In genomic region chr1:25687221-25688017, GRCh38 we compare ENCODE assay signal across 30 cellular contexts.
DNase-seq lines count a peak whose midpoint lies in the region; ATAC-seq, FAIRE-seq and TF ChIP-seq lines count a peak whose summit lies in the region.
"Had no signal": no experiment of that assay in that cellular context is flagged by ENCODE, and none has a peak within 500 bp of the region (broad histone marks: within the 10 kb centered on the region; RNA-seq: fewer than 3 reads in every experiment).

No MANE protein-coding gene starts in this region.

- CTCF ChIA-PET in A549 (lab: Yijun Ruan, JAX) (no interaction called here), T-cell (lab: Charles Lee) (no interaction called here)

- no peak for FAIRE-seq in A549 (lab: Jason Lieb, UNC)
- FAIRE-seq: endothelial cell of umbilical vein, frontal cortex, GM18507, GM19239, urothelium cell line had no signal

- H3K27ac Mint-ChIP-seq in T-cell, result peak overlapping the region; percentile 60 to 88
- H3K27ac Mint-ChIP-seq: activated B cell treated with CpG ODN at 0.5 μM for 24 hours, GM23338, HFFc6 had no signal

- H3K9me3 ChIP-seq in A549 (no peaks in the 10 kb centered on the region), hepatocyte (ENCODE audit: low read depth) (no peaks in the 10 kb centered on the region)

- H3K27ac ChIP-seq in A549 (no peak overlapping the region), hepatocyte (peak overlapping the region; percentile 81)
- H3K27ac ChIP-seq: brain microvascular endothelial cell had no signal

- H3K27me3 Mint-ChIP-seq in T-cell, result no peaks in the 10 kb centered on the region

- no peak overlapping the region for H3K4me3 ChIP-seq in A549
- no peak overlapping the region for H3K4me3 ChIP-seq in hepatocyte
- H3K4me3 ChIP-seq: GM23338, lung had no signal

- TF ChIP-seq CTCF in A549 (IDR thresholded peaks at IDR 0.05) (no peak), hepatocyte (IDR thresholded peaks at IDR 0.05; ENCODE audit: poor library complexity) (no peak)

- POLR2A ChIA-PET in A549 (lab: Yijun Ruan, JAX), result no interaction called here
- POLR2A ChIA-PET in T-cell (lab: Charles Lee), result no interaction called here

- no peaks in the 10 kb centered on the region for H3K4me1 ChIP-seq in A549
- peaks cover 18% of the 10 kb centered on the region for H3K4me1 ChIP-seq in hepatocyte (ENCODE audit: insufficient read depth)

- WGBS in A549 (ENCODE audit: missing lambda C conversion rate), result 70% methylated on average over 6 of the region's 6 CpGs
- 87% methylated on average over 6 of the region's 6 CpGs for WGBS in hepatocyte (ENCODE audit: low lambda C conversion rate, missing lambda C conversion rate)

- TF ChIP-seq EP300 in A549 (IDR thresholded peaks at IDR 0.05), result no peak

- TF ChIP-seq RAD21 in A549 (conservative IDR thresholded peaks at IDR 0.05 in 1 of 2, IDR thresholded peaks at IDR 0.05 in 1 of 2), result no peak

- H3K9me2 ChIP-seq in hepatocyte (replicated peaks; ENCODE audit: insufficient read depth), result no peaks in the 10 kb centered on the region

- H3K4me3 Mint-ChIP-seq in T-cell, result no peak overlapping the region
- H3K4me3 Mint-ChIP-seq: activated B cell treated with CpG ODN at 0.5 μM for 24 hours; CD8-positive, alpha-beta memory T cell; GM23338; HFFc6 had no signal

- H2AFZ ChIP-seq in hepatocyte, result no peak overlapping the region
- H2AFZ ChIP-seq: GM23338 had no signal

- no peaks in the 10 kb centered on the region for H3K27me3 ChIP-seq in hepatocyte

- H3K4me2 ChIP-seq in A549 (no peak overlapping the region), hepatocyte (no peak overlapping the region)
- H3K4me2 ChIP-seq: GM23338 had no signal

- no peak for TF ChIP-seq POLR2A in A549 (IDR thresholded peaks at IDR 0.05; ENCODE audit: low read length)

- H3K36me3 ChIP-seq in hepatocyte (replicated peaks; ENCODE audit: insufficient read depth, low read depth), result no peaks in the 10 kb centered on the region
- H3K36me3 ChIP-seq: brain microvascular endothelial cell had no signal

- no peak for DNase-seq in A549 (ENCODE audit: low read depth in 1 of 2, low spot score in 1 of 2)
- DNase-seq in T-cell, result no peak
- DNase-seq in hepatocyte (ENCODE audit: low spot score), result no peak
- peak; percentile 55 for DNase-seq in posterior vena cava (ENCODE audit: low spot score)
- DNase-seq in SHP77 treated with DMSO at 0.1 percent for 48 hours (lab: John Stamatoyannopoulos, UW), result no peak
- no peak for DNase-seq in COLO668 (lab: John Stamatoyannopoulos, UW; ENCODE audit: unreplicated experiment)
- DNase-seq in kidney tubule cell (ENCODE audit: low spot score), result no peak
- DNase-seq: activated B cell treated with CpG ODN at 0.5 μM for 24 hours; activated CD4-positive, alpha-beta T cell treated with anti-CD3 and anti-CD28 coated beads, Interleukin-2, amount 50 U/mL, for 1 hour; activated T-cell treated with anti-CD3 and anti-CD28 coated beads, Interleukin-2, amount 50 U/mL, for 48 hours; brain microvascular endothelial cell; CD8-positive, alpha-beta memory T cell; EL; HFFc6; KBM-7; NCI-H1092; NCI-H1694; NCI-H748 treated with DMSO at 0.1 percent for 48 hours; SIG-M5; stimulated activated CD4-positive, alpha-beta T cell treated with anti-CD3 and anti-CD28 coated beads, Interleukin-4, amount 100 ng/mL, for 24 hours had no signal

- H3K79me2 ChIP-seq in hepatocyte, result no peaks in the 10 kb centered on the region

- H4K20me1 ChIP-seq in hepatocyte (ENCODE audit: insufficient read depth, poor library complexity, severe bottlenecking), result no peaks in the 10 kb centered on the region

- intact Hi-C loops in posterior vena cava (cut with DNase I), result no loop called here

- H3K4me1 Mint-ChIP-seq in T-cell, result peaks cover 59 to 77% (median 66%) of the 10 kb centered on the region in 3 donors
- H3K4me1 Mint-ChIP-seq: activated B cell treated with CpG ODN at 0.5 μM for 24 hours had no signal

- H3K9me3 Mint-ChIP-seq in T-cell, result no peaks in the 10 kb centered on the region
- H3K9me3 Mint-ChIP-seq: activated B cell treated with CpG ODN at 0.5 μM for 24 hours; CD8-positive, alpha-beta memory T cell; GM23338; HFFc6 had no signal

- ATAC-seq in A549 (no peak), T-cell (replicated peaks in 1 of 4) (no peak), HG02678 (IDR thresholded peaks at IDR 0.05; ENCODE audit: unreplicated experiment) (no peak)
- ATAC-seq: GM23338, Panc1, sciatic nerve had no signal

- H3K36me3 Mint-ChIP-seq in T-cell, result peaks cover 8% of the 10 kb centered on the region

TF ChIP-seq in A549, 52 proteins besides CTCF, POLR2A, EP300 and RAD21:
- peak; percentile 52 for TF ChIP-seq MAFK (IDR thresholded peaks at IDR 0.05; ENCODE audit: partially characterized antibody)
- no peak for TF ChIP-seq E2F6 (IDR thresholded peaks at IDR 0.05; ENCODE audit: borderline replicate concordance, low read depth)
